Comparison of ENCODE assay signal across 7 cellular contexts in genomic region chr11:3476911-3477885, GRCh38.
A peak's percentile ranks its signal among the peaks of the same experiment; 100 is the strongest.
DNase-seq lines count a peak whose midpoint lies in the region; ATAC-seq and TF ChIP-seq lines count a peak whose summit lies in the region.
"Not testable (repeated sequence)": the region's sequence is repeated elsewhere in the genome, so short reads cannot be mapped to it uniquely, and the experiment has no call there.

No MANE protein-coding gene starts in this region.

- BruUV-seq in OCI-LY7 (replicated peaks; lab: Mats Ljungman, UMichigan) = not testable (repeated sequence)

- not testable (repeated sequence) for H3K79me2 ChIP-seq in OCI-LY7 (ENCODE audit: insufficient read depth, low read depth, low read length)

- H3K27me3 ChIP-seq in left lung = not testable (repeated sequence)

- not testable (repeated sequence) for H4K20me1 ChIP-seq in OCI-LY7 (ENCODE audit: insufficient read depth, low read length)

- H3K36me3 ChIP-seq in OCI-LY7 (ENCODE audit: insufficient read depth, low read length); left lung: not testable (repeated sequence)

- CTCF ChIA-PET in OCI-LY7 (lab: Charles Lee; ENCODE audit: unreplicated experiment) = not testable (repeated sequence)
- CTCF ChIA-PET in activated naive CD4-positive, alpha-beta T cell treated with anti-CD3 and anti-CD28 coated beads for 36 hours (lab: Charles Lee) = interaction anchor here (0.9 to 1.5 kb wide), 3 partner anchors 103 to 136 kb away, joined by 3 to 4 read pairs (median 3); no protein-coding TSS in a partner anchor

- H3K27ac ChIP-seq in OCI-LY7 (ENCODE audit: low read depth, low read length, poor library complexity, severe bottlenecking) = not testable (repeated sequence)
- peak overlapping the region; percentile 67 to 72 for H3K27ac ChIP-seq in left lung

- H3K4me2 ChIP-seq in OCI-LY7 (ENCODE audit: low read length) = not testable (repeated sequence)

- H3K36me3 Mint-ChIP-seq in activated naive CD4-positive, alpha-beta T cell treated with anti-CD3 and anti-CD28 coated beads for 36 hours (ENCODE audit: low read depth); progenitor cell of endocrine pancreas (ENCODE audit: insufficient read depth): not testable (repeated sequence)

- H3K27ac Mint-ChIP-seq in activated naive CD4-positive, alpha-beta T cell treated with anti-CD3 and anti-CD28 coated beads for 36 hours = not testable (repeated sequence)
- peak overlapping the region; percentile 82 for H3K27ac Mint-ChIP-seq in progenitor cell of endocrine pancreas

- ATAC-seq in left lung = not testable (repeated sequence)

- not testable (repeated sequence) for H3K9me3 Mint-ChIP-seq in activated naive CD4-positive, alpha-beta T cell treated with anti-CD3 and anti-CD28 coated beads for 36 hours; progenitor cell of endocrine pancreas (ENCODE audit: low read depth)

- intact Hi-C loops in OCI-LY7 (cut with micrococcal nuclease; ENCODE audit: unreplicated experiment); left lung (cut with DNase I): not testable (repeated sequence)
- intact Hi-C loops in activated naive CD4-positive, alpha-beta T cell treated with anti-CD3 and anti-CD28 coated beads for 36 hours (cut with micrococcal nuclease) = loop anchor here (1.0 kb wide), 1 partner anchor 132 kb away; no protein-coding TSS in a partner anchor

- not testable (repeated sequence) for H3K9me2 ChIP-seq in OCI-LY7 (ENCODE audit: insufficient read depth, low read length)

- H2AFZ ChIP-seq in OCI-LY7 (ENCODE audit: low read length) = not testable (repeated sequence)

- H3K4me1 Mint-ChIP-seq in activated naive CD4-positive, alpha-beta T cell treated with anti-CD3 and anti-CD28 coated beads for 36 hours (ENCODE audit: low read depth) = not testable (repeated sequence)
- peaks cover 16% of the 10 kb centered on the region for H3K4me1 Mint-ChIP-seq in progenitor cell of endocrine pancreas (ENCODE audit: low read depth)

- H3K4me3 ChIP-seq in OCI-LY7 (ENCODE audit: low read depth, low read length, poor library complexity, severe bottlenecking); fibroblast of villous mesenchyme (ENCODE audit: low read depth, low read length): not testable (repeated sequence)
- H3K4me3 ChIP-seq in left lung = peak overlapping the region in 1 of 2 donors; percentile 3

- not testable (repeated sequence) for H3K9me3 ChIP-seq in OCI-LY7 (ENCODE audit: low read length); left lung

- not testable (repeated sequence) for H3K4me1 ChIP-seq in OCI-LY7 (ENCODE audit: insufficient read depth, low read length, poor library complexity, severe bottlenecking); left lung

- POLR2A ChIA-PET in OCI-LY7 (lab: Charles Lee) = not testable (repeated sequence)

- not testable (repeated sequence) for H3K27me3 Mint-ChIP-seq in activated naive CD4-positive, alpha-beta T cell treated with anti-CD3 and anti-CD28 coated beads for 36 hours (ENCODE audit: low read depth)
- peaks cover 16% of the 10 kb centered on the region for H3K27me3 Mint-ChIP-seq in progenitor cell of endocrine pancreas

- TF ChIP-seq CTCF in OCI-LY7 (conservative IDR thresholded peaks at IDR 0.05; ENCODE audit: low read length); fibroblast of villous mesenchyme (IDR thresholded peaks at IDR 0.05; ENCODE audit: insufficient read depth, low read depth, low read length); left lung (IDR thresholded peaks at IDR 0.05); progenitor cell of endocrine pancreas (IDR thresholded peaks at IDR 0.05; ENCODE audit: unreplicated experiment): not testable (repeated sequence)

- DNase-seq in EL = peak; percentile 47
- peak; percentile 11 for DNase-seq in NCI-H128 (lab: John Stamatoyannopoulos, UW; ENCODE audit: unreplicated experiment)
- peak; percentile 12 for DNase-seq in OCI-LY7 (ENCODE audit: low spot score)
- DNase-seq in activated naive CD4-positive, alpha-beta T cell treated with anti-CD3 and anti-CD28 coated beads for 36 hours = peak; percentile 26
- DNase-seq in fibroblast of villous mesenchyme (ENCODE audit: low read depth) = peak; percentile 8
- DNase-seq in left lung = peak in 1 of 2 donors; percentile 52
- peak; percentile 25 for DNase-seq in progenitor cell of endocrine pancreas (ENCODE audit: low spot score, unreplicated experiment)

- H3K4me3 Mint-ChIP-seq in activated naive CD4-positive, alpha-beta T cell treated with anti-CD3 and anti-CD28 coated beads for 36 hours = not testable (repeated sequence)
- peak overlapping the region; percentile 37 for H3K4me3 Mint-ChIP-seq in progenitor cell of endocrine pancreas (ENCODE audit: low read depth)
